Comparison of ENCODE assay signal across 8 cellular contexts in the genomic region with DNA sequence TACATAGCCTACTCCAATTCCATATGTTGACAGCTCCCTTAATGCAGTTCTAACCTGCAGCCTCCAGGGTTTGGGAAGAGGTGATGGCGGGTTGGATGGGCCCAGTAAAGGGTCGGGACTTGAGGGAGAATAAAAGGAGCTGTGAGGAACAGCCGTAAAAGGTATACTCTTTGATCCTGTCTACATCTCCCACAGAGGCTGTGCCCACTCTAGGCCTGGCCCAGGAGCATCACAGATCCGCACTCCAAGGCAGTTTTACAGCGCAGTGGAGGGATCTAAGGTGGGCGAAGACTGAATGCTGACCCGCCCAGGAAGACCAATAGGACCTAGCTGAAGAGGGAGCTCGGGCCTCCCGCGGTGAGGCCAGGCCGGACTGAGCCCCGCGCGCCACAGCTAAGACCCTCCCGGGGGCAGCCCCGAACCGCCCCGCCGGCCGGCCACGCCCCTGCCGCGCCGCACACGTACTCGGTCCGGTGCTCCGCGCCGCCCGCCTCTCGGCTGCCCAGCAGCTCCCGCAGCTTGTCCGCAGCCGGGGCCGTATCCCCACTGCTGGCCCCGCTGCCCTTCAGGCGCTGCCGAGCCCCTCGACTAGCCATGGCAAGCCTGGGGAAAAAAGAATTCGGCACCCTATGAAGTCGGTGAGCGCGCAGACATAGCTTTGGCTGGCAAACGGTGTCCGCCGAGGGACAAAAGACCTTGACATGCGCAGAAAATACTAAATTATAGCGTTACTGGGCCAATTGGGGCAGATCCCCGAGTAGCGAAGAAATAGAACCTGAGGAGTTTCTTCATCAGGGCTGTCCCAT. TPM values are rescaled to one million over a fixed set of nuclear protein-coding genes. Genes with fewer than 3 reads are reported as not detected.
A peak's percentile ranks its signal among the peaks of the same experiment; 100 is the strongest.
DNase-seq lines count a peak whose midpoint lies in the region; ATAC-seq and TF ChIP-seq lines count a peak whose summit lies in the region.

A gene with protein sequence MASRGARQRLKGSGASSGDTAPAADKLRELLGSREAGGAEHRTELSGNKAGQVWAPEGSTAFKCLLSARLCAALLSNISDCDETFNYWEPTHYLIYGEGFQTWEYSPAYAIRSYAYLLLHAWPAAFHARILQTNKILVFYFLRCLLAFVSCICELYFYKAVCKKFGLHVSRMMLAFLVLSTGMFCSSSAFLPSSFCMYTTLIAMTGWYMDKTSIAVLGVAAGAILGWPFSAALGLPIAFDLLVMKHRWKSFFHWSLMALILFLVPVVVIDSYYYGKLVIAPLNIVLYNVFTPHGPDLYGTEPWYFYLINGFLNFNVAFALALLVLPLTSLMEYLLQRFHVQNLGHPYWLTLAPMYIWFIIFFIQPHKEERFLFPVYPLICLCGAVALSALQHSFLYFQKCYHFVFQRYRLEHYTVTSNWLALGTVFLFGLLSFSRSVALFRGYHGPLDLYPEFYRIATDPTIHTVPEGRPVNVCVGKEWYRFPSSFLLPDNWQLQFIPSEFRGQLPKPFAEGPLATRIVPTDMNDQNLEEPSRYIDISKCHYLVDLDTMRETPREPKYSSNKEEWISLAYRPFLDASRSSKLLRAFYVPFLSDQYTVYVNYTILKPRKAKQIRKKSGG (minus strand): TSS at position 695 of the 806 bp plus-strand sequence. CDS start 99 bp downstream, at position 596.

- H3K9me3 Mint-ChIP-seq in GM23338: no peaks in the 10 kb centered on the region

- H3K27ac Mint-ChIP-seq in GM23338: peak within 1 kb of the TSS; percentile 54; the same call in 1 of the 2 replicates

- H2AFZ ChIP-seq in GM23338: peak within 1 kb of the TSS; percentile 95

- peaks cover 6% of the 10 kb centered on the region for H3K27me3 Mint-ChIP-seq in GM23338 (ENCODE audit: insufficient read depth, low read depth, poor library complexity)

- H3K4me3 ChIP-seq in GM23338 (peak within 1 kb of the TSS; percentile 80), SJCRH30 (peak within 1 kb of the TSS; percentile 99), gastroesophageal sphincter (peak within 1 kb of the TSS; percentile 75 to 90), suprapubic skin (peak within 1 kb of the TSS; percentile 72)

- peaks cover 13% of the 10 kb centered on the region for H3K36me3 Mint-ChIP-seq in GM23338 (ENCODE audit: low read depth)

- TF ChIP-seq EP300 in gastroesophageal sphincter (IDR thresholded peaks at IDR 0.05) (no peak), suprapubic skin (IDR thresholded peaks at IDR 0.05) (no peak)

- no peaks in the 10 kb centered on the region for H3K79me2 ChIP-seq in GM23338 (replicated peaks; ENCODE audit: insufficient read depth)

- H3K27ac ChIP-seq in GM23338 (ENCODE audit: low read depth) (peak within 1 kb of the TSS; percentile 57; the same call in 1 of the 2 replicates), SJCRH30 (peak within 1 kb of the TSS; percentile 64), gastroesophageal sphincter (peak within 1 kb of the TSS; percentile 45 to 91 (median 90)), suprapubic skin (peak within 1 kb of the TSS; percentile 78)

- H3K4me1 Mint-ChIP-seq in GM23338: peaks cover 11% of the 10 kb centered on the region; the same call in 2 of the 3 replicates

- H3K27me3 ChIP-seq in GM23338 (ENCODE audit: insufficient read depth): no peaks in the 10 kb centered on the region
- no peaks in the 10 kb centered on the region for H3K27me3 ChIP-seq in SJCRH30
- no peaks in the 10 kb centered on the region for H3K27me3 ChIP-seq in gastroesophageal sphincter
- no peaks in the 10 kb centered on the region for H3K27me3 ChIP-seq in suprapubic skin

- no peaks in the 10 kb centered on the region for H3K9me2 ChIP-seq in GM23338 (ENCODE audit: insufficient read depth)

- H3K36me3 ChIP-seq in ES-I3 (ENCODE audit: insufficient read depth, low read length) (no peaks in the 10 kb centered on the region; the same call in 1 of the 2 replicates), GM23338 (ENCODE audit: insufficient read depth) (0 out of 2 replicates have a peak, but pooled peaks cover 6% of the 10 kb centered on the region), SJCRH30 (no peaks in the 10 kb centered on the region; the same call in 1 of the 2 replicates), gastroesophageal sphincter (peaks cover 0 to 37% of the 10 kb centered on the region in 2 donors), suprapubic skin (peaks cover 26% of the 10 kb centered on the region)

- peak within 1 kb of the TSS; percentile 95 for H3K4me3 Mint-ChIP-seq in GM23338

- peaks cover 6% of the 10 kb centered on the region; the same call in 1 of the 2 replicates for H3K4me1 ChIP-seq in ES-I3 (ENCODE audit: insufficient read depth, low read length)
- H3K4me1 ChIP-seq in GM23338 (ENCODE audit: insufficient read depth): peaks cover 12% of the 10 kb centered on the region; the same call in 1 of the 2 replicates
- no peaks in the 10 kb centered on the region for H3K4me1 ChIP-seq in SJCRH30
- peaks cover 0 to 31% (median 2%) of the 10 kb centered on the region in 3 donors for H3K4me1 ChIP-seq in gastroesophageal sphincter
- peaks cover 22% of the 10 kb centered on the region for H3K4me1 ChIP-seq in suprapubic skin

- H4K20me1 ChIP-seq in GM23338 (replicated peaks; ENCODE audit: insufficient read depth): no peaks in the 10 kb centered on the region

- peak; percentile 84 for DNase-seq in GM23338 (ENCODE audit: low spot score)
- DNase-seq in SJCRH30: peak; percentile 77 to 79
- peak; percentile 83 to 93 (median 84) for DNase-seq in activated naive CD4-positive, alpha-beta T cell (lab: John Stamatoyannopoulos, UW)
- DNase-seq in nucleus accumbens (lab: John Stamatoyannopoulos, UW): peak in 54 of 56 donors; percentile 13 to 89 (median 71)
- peak; percentile 86 to 91 for DNase-seq in suprapubic skin (ENCODE audit: low spot score in 2 of 2)

- peak within 1 kb of the TSS; percentile 79 for H3K4me2 ChIP-seq in GM23338

- WGBS in gastroesophageal sphincter (ENCODE audit: low coverage in 1 of 2), 2 donors: 0% methylated on average over 3 to 4 of the region's 51 CpGs
- under 1% methylated on average over 17 of the region's 51 CpGs for WGBS in suprapubic skin

- H3K9me3 ChIP-seq in ES-I3 (ENCODE audit: control insufficient read depth, insufficient read depth, low read length): no peaks in the 10 kb centered on the region
- no peaks in the 10 kb centered on the region for H3K9me3 ChIP-seq in SJCRH30 (replicated peaks)
- no peaks in the 10 kb centered on the region for H3K9me3 ChIP-seq in gastroesophageal sphincter
- H3K9me3 ChIP-seq in suprapubic skin: no peaks in the 10 kb centered on the region

- peak; percentile 11 to 41 for TF ChIP-seq POLR2A in gastroesophageal sphincter (IDR thresholded peaks at IDR 0.05)
- TF ChIP-seq POLR2A in suprapubic skin (IDR thresholded peaks at IDR 0.05): no peak

- ATAC-seq in GM23338: peak; percentile 94
- peak; percentile 88 for ATAC-seq in gastroesophageal sphincter

- peak within 1 kb of the TSS; percentile 64 for H3K9ac ChIP-seq in ES-I3 (ENCODE audit: low read depth, low read length)

- TF ChIP-seq CTCF in GM23338 (conservative IDR thresholded peaks at IDR 0.05; ENCODE audit: low read depth in 2 of 2) (peak; percentile 4 to 56; a peak in 2 of 4 replicates), LNCAP (IDR thresholded peaks at IDR 0.05) (peak; percentile 30; the same call in 1 of the 2 replicates), gastroesophageal sphincter (IDR thresholded peaks at IDR 0.05) (peak in 3 of 4 experiments; percentile 24 to 27 (median 24)), suprapubic skin (IDR thresholded peaks at IDR 0.05) (peak; percentile 18 to 20)

- no peaks in the 10 kb centered on the region for H3F3A ChIP-seq in GM23338 (replicated peaks; ENCODE audit: low read depth)

TF ChIP-seq in GM23338, 12 proteins besides CTCF, POLR2A, EP300 and RAD21:
- TF ChIP-seq EZH2 (IDR thresholded peaks at IDR 0.05; ENCODE audit: low read depth, unreplicated experiment): no peak
- no peak for TF ChIP-seq EZH2phosphoT487 (IDR thresholded peaks at IDR 0.05; ENCODE audit: unreplicated experiment)
- TF ChIP-seq POLR2AphosphoS5 (IDR thresholded peaks at IDR 0.05; ENCODE audit: low read depth): 0 out of 2 replicates have a peak, but pooled peaks have one; percentile 54

RNA-seq across cellular contexts. Expression of the gene that starts here (rescaled TPM):
- total RNA-seq in GM23338 (2014; rRNA removed; shearing (Covaris generic)): 20.2 and 31.1 TPM in 2 replicates
- 24.8 and 25.4 TPM in 2 replicates for polyA plus RNA-seq in GM23338 (2016; fragmentation: Nextera tagmentation; extraction: Ambion mirVana)
- 29.7 and 31.4 TPM in 2 replicates for total RNA-seq in SJCRH30 (2014; rRNA removed; shearing (Covaris generic))
- total RNA-seq in gastroesophageal sphincter (10 to 100 TPM; 26.7 to 33.9 (median 31.1) TPM), suprapubic skin (10 to 100 TPM; 26.2 to 74.3 (median 31.4) TPM)

Comparison
In these comparisons a context has a peak if more than half of its experiments do, and no peak if none do; other contexts are left out.
1. Peak in every context shown above with its lines: DNase-seq, ATAC-seq, H3K4me3 ChIP-seq and H3K27ac ChIP-seq.
2. POLR2A ChIP-seq: peak in gastroesophageal sphincter (2 of 2); none in suprapubic skin (0 of 2).